ENCODE assay signal across 23 cellular contexts in genomic region chr6:110858562-110859214, GRCh38. TPM values are rescaled to one million over a fixed set of nuclear protein-coding genes. Genes with fewer than 3 reads are reported as not detected.
DNase-seq lines count a peak whose midpoint lies in the region; ATAC-seq and TF ChIP-seq lines count a peak whose summit lies in the region.
"Had no signal": no experiment of that assay in that cellular context is flagged by ENCODE, and none has a peak within 500 bp of the region (broad histone marks: within the 10 kb centered on the region; RNA-seq: fewer than 3 reads in every experiment).

No MANE protein-coding gene starts in this region.

- peaks cover 29% of the 10 kb centered on the region for H3K4me1 ChIP-seq in mononuclear cell (ENCODE audit: insufficient read depth, low read length)
- H3K4me1 ChIP-seq in smooth muscle cell (ENCODE audit: low read depth), result no peaks in the 10 kb centered on the region
- H3K4me1 ChIP-seq: colonic mucosa had no signal

- H3K79me2 ChIP-seq in smooth muscle cell (ENCODE audit: low read depth), result no peaks in the 10 kb centered on the region

- no peaks in the 10 kb centered on the region for H3K36me3 Mint-ChIP-seq in stimulated activated naive CD8-positive, alpha-beta T cell treated with anti-CD3 and anti-CD28 coated beads, Interleukin-15, Interleukin-2, amounts not matched to agents 100 ng/mL and 50 ng/mL, for 24 hours (ENCODE audit: low read depth)
- no peaks in the 10 kb centered on the region for H3K36me3 Mint-ChIP-seq in activated naive CD8-positive, alpha-beta T cell treated with anti-CD3 and anti-CD28 coated beads, Interleukin-2, amount 10 ng/mL, durations not matched to agents 7 days and 5 days
- H3K36me3 Mint-ChIP-seq: WTC11 had no signal

- H3K4me1 Mint-ChIP-seq in stimulated activated naive CD8-positive, alpha-beta T cell treated with anti-CD3 and anti-CD28 coated beads, Interleukin-15, Interleukin-2, amounts not matched to agents 100 ng/mL and 50 ng/mL, for 24 hours (ENCODE audit: low read depth), result peaks cover 11% of the 10 kb centered on the region
- H3K4me1 Mint-ChIP-seq in activated naive CD8-positive, alpha-beta T cell treated with anti-CD3 and anti-CD28 coated beads, Interleukin-2, amount 10 ng/mL, durations not matched to agents 7 days and 5 days, result peaks cover 6% of the 10 kb centered on the region
- H3K4me1 Mint-ChIP-seq: endodermal cell, WTC11 had no signal

- no peaks in the 10 kb centered on the region for H3K27me3 Mint-ChIP-seq in stimulated activated naive CD8-positive, alpha-beta T cell treated with anti-CD3 and anti-CD28 coated beads, Interleukin-15, Interleukin-2, amounts not matched to agents 100 ng/mL and 50 ng/mL, for 24 hours
- H3K27me3 Mint-ChIP-seq in activated naive CD8-positive, alpha-beta T cell treated with anti-CD3 and anti-CD28 coated beads, Interleukin-2, amount 10 ng/mL, durations not matched to agents 7 days and 5 days, result no peaks in the 10 kb centered on the region

- H3K4me3 Mint-ChIP-seq in stimulated activated naive CD8-positive, alpha-beta T cell treated with anti-CD3 and anti-CD28 coated beads, Interleukin-15, Interleukin-2, amounts not matched to agents 100 ng/mL and 50 ng/mL, for 24 hours, result no peak overlapping the region
- no peak overlapping the region for H3K4me3 Mint-ChIP-seq in activated naive CD8-positive, alpha-beta T cell treated with anti-CD3 and anti-CD28 coated beads, Interleukin-2, amount 10 ng/mL, durations not matched to agents 7 days and 5 days
- H3K4me3 Mint-ChIP-seq: endodermal cell, WTC11 had no signal

- H3K36me3 ChIP-seq in smooth muscle cell (ENCODE audit: low read depth), result no peaks in the 10 kb centered on the region
- H3K36me3 ChIP-seq: colonic mucosa, esophagus squamous epithelium had no signal

- H3K27me3 ChIP-seq in mononuclear cell (ENCODE audit: insufficient read depth, low read length) (no peaks in the 10 kb centered on the region), smooth muscle cell (ENCODE audit: low read depth) (no peaks in the 10 kb centered on the region)
- H3K27me3 ChIP-seq: colonic mucosa, esophagus squamous epithelium had no signal

- H2AFZ ChIP-seq in smooth muscle cell (ENCODE audit: low read depth), result no peak overlapping the region

- TF ChIP-seq CTCF in smooth muscle cell (IDR thresholded peaks at IDR 0.05; ENCODE audit: borderline replicate concordance, insufficient read depth, poor library complexity, severe bottlenecking), result no peak

- H3K9me3 Mint-ChIP-seq in stimulated activated naive CD8-positive, alpha-beta T cell treated with anti-CD3 and anti-CD28 coated beads, Interleukin-15, Interleukin-2, amounts not matched to agents 100 ng/mL and 50 ng/mL, for 24 hours, result no peaks in the 10 kb centered on the region
- H3K9me3 Mint-ChIP-seq in activated naive CD8-positive, alpha-beta T cell treated with anti-CD3 and anti-CD28 coated beads, Interleukin-2, amount 10 ng/mL, durations not matched to agents 7 days and 5 days, result no peaks in the 10 kb centered on the region
- H3K9me3 Mint-ChIP-seq: endodermal cell, WTC11 had no signal

- ATAC-seq in stimulated activated naive CD8-positive, alpha-beta T cell treated with anti-CD3 and anti-CD28 coated beads, Interleukin-15, Interleukin-2, amounts not matched to agents 100 U/mL and 50 U/mL, for 24 hours, result no peak
- ATAC-seq in activated naive CD8-positive, alpha-beta T cell treated with anti-CD3 and anti-CD28 coated beads, Interleukin-2, amount 10 ng/mL, durations not matched to agents 7 days and 5 days (ENCODE audit: low read depth), result no peak
- no peak for ATAC-seq in GM21786 (IDR thresholded peaks at IDR 0.05; ENCODE audit: unreplicated experiment)
- ATAC-seq: HCT116 had no signal

- H3K4me3 ChIP-seq in mononuclear cell (ENCODE audit: low read length) (peak overlapping the region; percentile 28), smooth muscle cell (no peak overlapping the region)
- H3K4me3 ChIP-seq: colonic mucosa, esophagus squamous epithelium, SK-N-MC had no signal

- no peak overlapping the region for H3K4me2 ChIP-seq in smooth muscle cell

- no peak overlapping the region for H3K27ac ChIP-seq in smooth muscle cell (ENCODE audit: low read depth)
- H3K27ac ChIP-seq: colonic mucosa, esophagus squamous epithelium, SK-N-MC had no signal

- H3K9ac ChIP-seq in smooth muscle cell (ENCODE audit: low read depth), result no peak overlapping the region

- H4K20me1 ChIP-seq in smooth muscle cell (ENCODE audit: low read depth), result no peaks in the 10 kb centered on the region

- POLR2A ChIA-PET in activated naive CD8-positive, alpha-beta T cell treated with anti-CD3 and anti-CD28 coated beads, Interleukin-2, amount 10 ng/mL, durations not matched to agents 7 days and 5 days (lab: Charles Lee), result interaction anchor here (0.6 kb wide), 1 partner anchor 43 kb away, joined by 3 read pairs; the partner anchor contains the start of gene CDK19

- DNase-seq in stimulated activated naive CD8-positive, alpha-beta T cell treated with anti-CD3 and anti-CD28 coated beads, Interleukin-15, Interleukin-2, amounts not matched to agents 100 U/mL and 50 U/mL, for 24 hours, result no peak
- DNase-seq in activated naive CD8-positive, alpha-beta T cell treated with anti-CD3 and anti-CD28 coated beads, Interleukin-2, amount 10 ng/mL, durations not matched to agents 7 days and 5 days, result no peak
- no peak for DNase-seq in NCI-H446 treated with DMSO at 0.1 percent for 48 hours (lab: John Stamatoyannopoulos, UW)
- no peak for DNase-seq in SHP77 (lab: John Stamatoyannopoulos, UW)
- no peak for DNase-seq in smooth muscle cell (lab: John Stamatoyannopoulos, UW; ENCODE audit: unreplicated experiment)
- DNase-seq: ACHN; activated naive CD4-positive, alpha-beta T cell; activated T-cell treated with anti-CD3 and anti-CD28 coated beads, Interleukin-2, amount 50 U/mL, for 1 hour; Calu3; colonic mucosa; endodermal cell; esophagus squamous epithelium; NCI-H1048; NCI-H187 treated with DMSO at 0.1 percent for 48 hours; NCI-H2227 treated with DMSO at 0.1 percent for 48 hours; stimulated activated CD4-positive, alpha-beta T cell treated with anti-CD3 and anti-CD28 coated beads, Interleukin-2, amount 100 ng/mL, for 24 hours; T1000 had no signal

- H3K9me3 ChIP-seq in mononuclear cell (ENCODE audit: low read depth, low read length) (no peaks in the 10 kb centered on the region), smooth muscle cell (replicated peaks; ENCODE audit: low read depth) (no peaks in the 10 kb centered on the region)
- H3K9me3 ChIP-seq: colonic mucosa, esophagus squamous epithelium had no signal

- H3K27ac Mint-ChIP-seq in stimulated activated naive CD8-positive, alpha-beta T cell treated with anti-CD3 and anti-CD28 coated beads, Interleukin-15, Interleukin-2, amounts not matched to agents 100 ng/mL and 50 ng/mL, for 24 hours, result peak overlapping the region; percentile 71
- H3K27ac Mint-ChIP-seq in activated naive CD8-positive, alpha-beta T cell treated with anti-CD3 and anti-CD28 coated beads, Interleukin-2, amount 10 ng/mL, durations not matched to agents 7 days and 5 days, result peak overlapping the region; percentile 22
- H3K27ac Mint-ChIP-seq: endodermal cell had no signal

- 97% methylated on average over 31 of the region's 31 CpGs for WGBS in smooth muscle cell (ENCODE audit: low lambda C conversion rate)

- no peaks in the 10 kb centered on the region for H3F3A ChIP-seq in smooth muscle cell (ENCODE audit: low read depth)

RNA-seq across cellular contexts. Expression of gene AMD1, which starts 15.9 kb away (rescaled TPM):
- 10 to 100 TPM; 60.0 to 61.2 TPM for total RNA-seq in activated naive CD8-positive, alpha-beta T cell treated with anti-CD3 and anti-CD28 coated beads, Interleukin-2, amount 10 ng/mL, durations not matched to agents 7 days and 5 days
- 245 TPM for total RNA-seq in mononuclear cell
- 56.7 and 67.8 TPM in 2 replicates for total RNA-seq in smooth muscle cell
- polyA plus RNA-seq in smooth muscle cell, result 20.8 and 31.2 TPM in 2 replicates

RNA-seq across cellular contexts. Expression of gene CDK19, which starts 43.4 kb away (rescaled TPM):
- 10 to 100 TPM; 25.3 to 30.0 TPM for total RNA-seq in activated naive CD8-positive, alpha-beta T cell treated with anti-CD3 and anti-CD28 coated beads, Interleukin-2, amount 10 ng/mL, durations not matched to agents 7 days and 5 days
- total RNA-seq in mononuclear cell (7.9 TPM), smooth muscle cell (14.0 and 17.1 TPM in 2 replicates)
- polyA plus RNA-seq in smooth muscle cell, result 3.7 and 4.4 TPM in 2 replicates
